In the genomic region with DNA sequence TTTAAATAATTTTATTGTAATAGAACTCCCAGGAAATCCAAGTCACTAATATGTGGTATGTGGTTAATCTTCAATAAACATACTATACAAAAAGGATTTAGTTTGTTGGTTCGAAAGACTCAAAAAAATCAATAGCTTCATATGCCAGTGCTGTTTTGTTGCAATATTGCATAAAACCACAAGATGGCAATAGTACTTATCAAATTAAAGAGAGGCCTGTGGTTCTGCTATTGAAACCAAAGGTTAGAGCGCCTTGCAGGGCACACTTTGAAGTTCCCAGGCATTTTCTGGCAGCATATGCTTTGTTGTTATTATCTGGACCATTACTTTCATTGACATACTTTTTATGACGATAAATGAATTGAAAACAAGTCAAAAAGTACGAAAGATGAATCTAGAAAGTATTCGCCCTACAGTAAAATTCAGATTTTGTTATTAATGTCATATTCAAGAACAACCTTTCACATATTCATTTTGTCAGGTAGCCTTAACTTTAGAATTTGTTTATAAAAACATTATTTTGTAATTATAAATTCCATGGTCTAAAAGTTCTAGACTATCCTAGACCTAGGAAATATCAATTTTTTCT, we compare ENCODE assay signal across 8 cellular contexts.
DNase-seq lines count a peak whose midpoint lies in the region; ATAC-seq, FAIRE-seq and TF ChIP-seq lines count a peak whose summit lies in the region.

No MANE protein-coding gene starts in this region.

- DNase-seq in Ammon's horn (ENCODE audit: low spot score) (peak; percentile 59), GM12892 (ENCODE audit: insufficient read length) (peak; percentile 3), NCI-H2081 (lab: John Stamatoyannopoulos, UW) (peak; percentile 44 to 63), T-helper 17 cell (no peak), fibroblast of pulmonary artery (ENCODE audit: low read depth) (peak; percentile 79), non-pigmented ciliary epithelial cell (ENCODE audit: low read depth) (peak; percentile 47)
- no peak for DNase-seq in activated CD8-positive, alpha-beta memory T cell treated with anti-CD3 and anti-CD28 coated beads, Interleukin-2, amount 50 U/mL, for 48 hours

- H3K4me3 ChIP-seq in fibroblast of pulmonary artery (replicated peaks; ENCODE audit: low read depth, low read length), result no peak overlapping the region

- H3K27ac Mint-ChIP-seq in T-helper 17 cell, result no peak overlapping the region

- peaks cover 2% of the 10 kb centered on the region for H3K4me1 Mint-ChIP-seq in T-helper 17 cell

- TF ChIP-seq CTCF in fibroblast of pulmonary artery (IDR thresholded peaks at IDR 0.05; ENCODE audit: low read length, missing control alignments), result peak; percentile 71

- ATAC-seq in HG03039 (IDR thresholded peaks at IDR 0.05; ENCODE audit: unreplicated experiment) (peak; percentile 58), T-helper 17 cell (peak; percentile 56)

- peaks cover 3% of the 10 kb centered on the region for H3K36me3 Mint-ChIP-seq in T-helper 17 cell (ENCODE audit: low read depth)

- H3K4me3 Mint-ChIP-seq in T-helper 17 cell, result no peak overlapping the region

- TF ChIP-seq POLR2A in GM12892 (IDR thresholded peaks at IDR 0.05; ENCODE audit: low read depth, low read length), result no peak

- peak; percentile 85 for FAIRE-seq in GM12892 (lab: Jason Lieb, UNC)

- peaks cover 11% of the 10 kb centered on the region for H3K27me3 Mint-ChIP-seq in T-helper 17 cell

- no peaks in the 10 kb centered on the region for H3K9me3 ChIP-seq in T-helper 17 cell (ENCODE audit: control insufficient read depth, low read length, poor library complexity, severe bottlenecking)

Comparison
In these comparisons a context has a peak if more than half of its experiments do, and no peak if none do; other contexts are left out.
1. DNase-seq: peak in Ammon's horn (single experiment), GM12892 (single experiment), NCI-H2081 (2 of 2), fibroblast of pulmonary artery (single experiment) and non-pigmented ciliary epithelial cell (single experiment); none in T-helper 17 cell (0 of 3) and activated CD8-positive, alpha-beta memory T cell treated with anti-CD3 and anti-CD28 coated beads, Interleukin-2, amount 50 U/mL, for 48 hours (single experiment).